Comparison of ENCODE assay signal across 1 cellular context in genomic region chr7:26156454-26157365, GRCh38.
TF ChIP-seq lines count a peak whose summit lies in the region.

No MANE protein-coding gene starts in this region.

TF ChIP-seq in GM12878, 131 proteins besides CTCF, POLR2A, EP300 and RAD21 (continued from another document):
- TF ChIP-seq CUX1 (IDR thresholded peaks at IDR 0.05; ENCODE audit: insufficient replicate concordance, low read depth, low read length): no peak
- TF ChIP-seq MAX (IDR thresholded peaks at IDR 0.05; ENCODE audit: low read depth, low read length): 0 out of 2 replicates have a peak, but pooled peaks have one; percentile 45
- 0 out of 2 replicates have a peak, but pooled peaks have one; percentile 49 for TF ChIP-seq ZNF592 (IDR thresholded peaks at IDR 0.05)
- peak; percentile 49 for TF ChIP-seq ATF7 (IDR thresholded peaks at IDR 0.05; ENCODE audit: low read depth)
- peak; percentile 94 to 95 for TF ChIP-seq IKZF2 (IDR thresholded peaks at IDR 0.05)
- no peak for TF ChIP-seq ZNF274 (IDR thresholded peaks at IDR 0.05; ENCODE audit: insufficient read depth, insufficient read length)
- TF ChIP-seq LARP7 (IDR thresholded peaks at IDR 0.05): 0 out of 2 replicates have a peak, but pooled peaks have one; percentile 40
- peak; percentile 41 for TF ChIP-seq SP1 (IDR thresholded peaks at IDR 0.05; ENCODE audit: low read depth, low read length)
- TF ChIP-seq CREB1 (IDR thresholded peaks at IDR 0.05; ENCODE audit: low read depth): 0 out of 2 replicates have a peak, but pooled peaks have one; percentile 40
- TF ChIP-seq NRF1 (conservative IDR thresholded peaks at IDR 0.05; ENCODE audit: low read depth, low read length): no peak
- peak; percentile 69 for TF ChIP-seq MLLT1 (IDR thresholded peaks at IDR 0.05)
- TF ChIP-seq CHD4 (IDR thresholded peaks at IDR 0.05): no peak
- peak; percentile 33 for TF ChIP-seq BCL3 (IDR thresholded peaks at IDR 0.05; ENCODE audit: borderline replicate concordance, insufficient read depth, low read depth, low read length, poor library complexity, severe bottlenecking)
- TF ChIP-seq NBN (IDR thresholded peaks at IDR 0.05): peak; percentile 82; the same call in 1 of the 2 replicates
- peak; percentile 39 for TF ChIP-seq NKRF (conservative IDR thresholded peaks at IDR 0.05)
- TF ChIP-seq NR2C1 (IDR thresholded peaks at IDR 0.05): no peak
- no peak for TF ChIP-seq IRF5 (IDR thresholded peaks at IDR 0.05; ENCODE audit: borderline replicate concordance)
- TF ChIP-seq IRF3 (IDR thresholded peaks at IDR 0.05): no peak
- no peak for TF ChIP-seq CHD1 (IDR thresholded peaks at IDR 0.05; ENCODE audit: low read depth, low read length)
- TF ChIP-seq TBL1XR1 (IDR thresholded peaks at IDR 0.05; ENCODE audit: low read depth, low read length): no peak
- TF ChIP-seq BHLHE40 (IDR thresholded peaks at IDR 0.05; ENCODE audit: borderline replicate concordance in 1 of 2, low read depth in 2 of 2, low read length in 1 of 2): peak; percentile 62 to 94
- 0 out of 2 replicates have a peak, but pooled peaks have one; percentile 62 for TF ChIP-seq MYB (IDR thresholded peaks at IDR 0.05; ENCODE audit: borderline replicate concordance, low read depth, low read length)
- peak; percentile 60; the same call in 1 of the 2 replicates for TF ChIP-seq ZSCAN29 (IDR thresholded peaks at IDR 0.05)
- TF ChIP-seq USF2 (IDR thresholded peaks at IDR 0.05; ENCODE audit: borderline replicate concordance, low read depth, low read length): no peak
